4 cellular contexts compared by ENCODE assay signal in the genomic region with DNA sequence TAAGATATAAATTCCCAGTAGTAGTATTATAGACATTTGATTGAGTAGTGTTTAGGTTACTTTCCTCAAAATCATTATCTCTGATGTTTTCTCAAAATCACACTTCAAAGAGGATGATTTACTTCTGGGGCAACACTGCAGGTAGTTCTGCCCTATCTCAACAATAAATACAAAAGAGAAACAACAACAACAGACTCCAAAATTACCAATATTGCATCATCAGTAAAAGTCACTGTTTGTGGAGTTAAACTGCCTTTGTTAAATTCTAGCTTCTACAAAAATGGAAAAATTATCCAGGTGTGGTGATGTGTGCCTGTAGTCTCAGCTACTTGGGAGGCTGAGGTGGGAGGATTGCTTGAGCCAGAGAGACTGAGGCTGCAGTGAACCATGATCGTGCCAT.
TF ChIP-seq lines count a peak whose summit lies in the region.

No MANE protein-coding gene starts in this region.

TF ChIP-seq in HepG2, 621 proteins besides CTCF, POLR2A, EP300 and RAD21 (continues in another document):
- TF ChIP-seq, protein P1, sequence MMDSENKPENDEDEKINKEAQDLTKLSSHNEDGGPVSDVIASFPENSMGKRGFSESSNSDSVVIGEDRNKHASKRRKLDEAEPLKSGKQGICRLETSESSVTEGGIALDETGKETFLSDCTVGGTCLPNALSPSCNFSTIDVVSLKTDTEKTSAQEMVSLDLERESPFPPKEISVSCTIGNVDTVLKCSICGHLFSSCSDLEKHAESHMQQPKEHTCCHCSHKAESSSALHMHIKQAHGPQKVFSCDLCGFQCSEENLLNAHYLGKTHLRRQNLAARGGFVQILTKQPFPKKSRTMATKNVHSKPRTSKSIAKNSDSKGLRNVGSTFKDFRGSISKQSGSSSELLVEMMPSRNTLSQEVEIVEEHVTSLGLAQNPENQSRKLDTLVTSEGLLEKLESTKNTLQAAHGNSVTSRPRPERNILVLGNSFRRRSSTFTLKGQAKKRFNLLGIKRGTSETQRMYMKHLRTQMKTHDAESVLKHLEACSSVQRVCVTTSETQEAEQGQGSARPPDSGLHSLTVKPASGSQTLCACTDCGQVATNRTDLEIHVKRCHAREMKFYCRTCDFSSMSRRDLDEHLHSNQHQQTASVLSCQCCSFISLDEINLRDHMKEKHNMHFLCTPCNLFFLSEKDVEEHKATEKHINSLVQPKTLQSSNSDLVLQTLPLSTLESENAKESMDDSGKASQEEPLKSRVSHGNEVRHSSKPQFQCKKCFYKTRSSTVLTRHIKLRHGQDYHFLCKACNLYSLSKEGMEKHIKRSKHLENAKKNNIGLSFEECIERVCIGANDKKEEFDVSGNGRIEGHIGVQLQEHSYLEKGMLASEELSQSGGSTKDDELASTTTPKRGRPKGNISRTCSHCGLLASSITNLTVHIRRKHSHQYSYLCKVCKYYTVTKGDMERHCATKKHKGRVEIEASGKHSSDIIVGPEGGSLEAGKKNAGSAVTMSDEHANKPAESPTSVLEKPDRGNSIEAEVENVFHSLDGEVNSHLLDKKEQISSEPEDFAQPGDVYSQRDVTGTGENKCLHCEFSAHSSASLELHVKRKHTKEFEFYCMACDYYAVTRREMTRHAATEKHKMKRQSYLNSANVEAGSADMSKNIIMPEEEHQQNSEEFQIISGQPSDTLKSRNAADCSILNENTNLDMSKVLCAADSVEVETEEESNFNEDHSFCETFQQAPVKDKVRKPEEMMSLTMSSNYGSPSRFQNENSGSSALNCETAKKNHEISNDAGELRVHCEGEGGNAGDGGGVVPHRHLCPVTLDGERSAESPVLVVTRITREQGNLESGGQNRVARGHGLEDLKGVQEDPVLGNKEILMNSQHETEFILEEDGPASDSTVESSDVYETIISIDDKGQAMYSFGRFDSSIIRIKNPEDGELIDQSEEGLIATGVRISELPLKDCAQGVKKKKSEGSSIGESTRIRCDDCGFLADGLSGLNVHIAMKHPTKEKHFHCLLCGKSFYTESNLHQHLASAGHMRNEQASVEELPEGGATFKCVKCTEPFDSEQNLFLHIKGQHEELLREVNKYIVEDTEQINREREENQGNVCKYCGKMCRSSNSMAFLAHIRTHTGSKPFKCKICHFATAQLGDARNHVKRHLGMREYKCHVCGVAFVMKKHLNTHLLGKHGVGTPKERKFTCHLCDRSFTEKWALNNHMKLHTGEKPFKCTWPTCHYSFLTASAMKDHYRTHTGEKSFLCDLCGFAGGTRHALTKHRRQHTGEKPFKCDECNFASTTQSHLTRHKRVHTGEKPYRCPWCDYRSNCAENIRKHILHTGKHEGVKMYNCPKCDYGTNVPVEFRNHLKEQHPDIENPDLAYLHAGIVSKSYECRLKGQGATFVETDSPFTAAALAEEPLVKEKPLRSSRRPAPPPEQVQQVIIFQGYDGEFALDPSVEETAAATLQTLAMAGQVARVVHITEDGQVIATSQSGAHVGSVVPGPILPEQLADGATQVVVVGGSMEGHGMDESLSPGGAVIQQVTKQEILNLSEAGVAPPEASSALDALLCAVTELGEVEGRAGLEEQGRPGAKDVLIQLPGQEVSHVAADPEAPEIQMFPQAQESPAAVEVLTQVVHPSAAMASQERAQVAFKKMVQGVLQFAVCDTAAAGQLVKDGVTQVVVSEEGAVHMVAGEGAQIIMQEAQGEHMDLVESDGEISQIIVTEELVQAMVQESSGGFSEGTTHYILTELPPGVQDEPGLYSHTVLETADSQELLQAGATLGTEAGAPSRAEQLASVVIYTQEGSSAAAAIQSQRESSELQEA (CRISPR knock-in tag; IDR thresholded peaks at IDR 0.05; ENCODE audit: not compliant biosample characterization), result no peak

TF ChIP-seq in IMR-90, 13 proteins besides CTCF, POLR2A, EP300 and RAD21:
- TF ChIP-seq CEBPB (IDR thresholded peaks at IDR 0.05; ENCODE audit: low read depth, low read length) (peak; percentile 64), BHLHE40 (IDR thresholded peaks at IDR 0.05; ENCODE audit: low read depth, low read length) (no peak)

TF ChIP-seq in K562, 482 proteins besides CTCF, POLR2A, EP300 and RAD21:
- TF ChIP-seq, protein P2, sequence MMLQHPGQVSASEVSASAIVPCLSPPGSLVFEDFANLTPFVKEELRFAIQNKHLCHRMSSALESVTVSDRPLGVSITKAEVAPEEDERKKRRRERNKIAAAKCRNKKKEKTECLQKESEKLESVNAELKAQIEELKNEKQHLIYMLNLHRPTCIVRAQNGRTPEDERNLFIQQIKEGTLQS (IDR thresholded peaks at IDR 0.05), result peak; percentile 33; the same call in 1 of the 2 replicates
- TF ChIP-seq, protein P2 (CRISPR knock-in tag; conservative IDR thresholded peaks at IDR 0.05), result no peak
- TF ChIP-seq CEBPG (CRISPR knock-in tag; IDR thresholded peaks at IDR 0.05) (no peak), CEBPG (tag; conservative IDR thresholded peaks at IDR 0.05 in 1 of 2, IDR thresholded peaks at IDR 0.05 in 1 of 2) (peak in 1 of 2 experiments; percentile 71; a peak in 2 of 4 replicates), FOXM1 (IDR thresholded peaks at IDR 0.05; ENCODE audit: low read depth) (no peak), FOXM1 (CRISPR knock-in tag; IDR thresholded peaks at IDR 0.05; ENCODE audit: low read depth) (no peak)

TF ChIP-seq in H1, 55 proteins besides CTCF, POLR2A, EP300 and RAD21:
- TF ChIP-seq, protein P3, sequence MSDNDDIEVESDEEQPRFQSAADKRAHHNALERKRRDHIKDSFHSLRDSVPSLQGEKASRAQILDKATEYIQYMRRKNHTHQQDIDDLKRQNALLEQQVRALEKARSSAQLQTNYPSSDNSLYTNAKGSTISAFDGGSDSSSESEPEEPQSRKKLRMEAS (IDR thresholded peaks at IDR 0.05), result no peak
- TF ChIP-seq CEBPB (IDR thresholded peaks at IDR 0.05; ENCODE audit: low read depth, low read length) (0 out of 2 replicates have a peak, but pooled peaks have one; percentile 30), CBX5 (IDR thresholded peaks at IDR 0.05; ENCODE audit: low read depth, low read length) (no peak)
TF ChIP-seq in H1: peak in this region for 1.
